ENCODE assay signal across 2 cellular contexts in the genomic region with DNA sequence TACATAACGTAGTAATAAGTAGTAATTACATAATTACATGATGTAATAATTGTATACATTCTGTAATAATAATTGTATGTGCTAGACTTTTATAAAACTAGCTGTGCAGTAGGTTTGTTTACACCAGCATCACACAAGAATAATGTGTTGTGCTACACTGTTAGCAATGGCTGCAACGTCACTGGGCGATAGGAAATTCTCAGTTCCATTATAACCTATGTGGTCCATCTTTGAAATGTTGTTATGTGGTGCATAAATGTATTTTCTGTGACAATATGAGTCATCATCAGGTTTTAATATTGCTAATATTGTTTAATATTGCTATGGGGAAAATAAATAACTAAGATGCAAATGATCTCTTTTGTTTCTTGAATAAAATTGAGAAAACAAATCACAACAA.
A peak's percentile ranks its signal among the peaks of the same experiment; 100 is the strongest.
TF ChIP-seq lines count a peak whose summit lies in the region.

No MANE protein-coding gene starts in this region.

TF ChIP-seq in HepG2, 621 proteins besides CTCF, POLR2A, EP300 and RAD21:
- TF ChIP-seq ZNF564 (CRISPR knock-in tag; IDR thresholded peaks at IDR 0.05) (no peak), MTA3 (CRISPR knock-in tag; IDR thresholded peaks at IDR 0.05) (no peak), ATF7 (IDR thresholded peaks at IDR 0.05) (peak; percentile 16; the same call in 1 of the 2 replicates), ATF7 (CRISPR knock-in tag; IDR thresholded peaks at IDR 0.05) (no peak)

TF ChIP-seq in GM12878, 131 proteins besides CTCF, POLR2A, EP300 and RAD21:
- no peak for TF ChIP-seq NR2F1 (conservative IDR thresholded peaks at IDR 0.05)
